In genomic region chr9:128902351-128903078, GRCh38 we compare ENCODE assay signal across 1 cellular context.
TF ChIP-seq lines count a peak whose summit lies in the region.

No MANE protein-coding gene starts in this region.

TF ChIP-seq in HEK293, 187 proteins besides CTCF, POLR2A, EP300 and RAD21 (continued from another document):
- TF ChIP-seq, protein P1, sequence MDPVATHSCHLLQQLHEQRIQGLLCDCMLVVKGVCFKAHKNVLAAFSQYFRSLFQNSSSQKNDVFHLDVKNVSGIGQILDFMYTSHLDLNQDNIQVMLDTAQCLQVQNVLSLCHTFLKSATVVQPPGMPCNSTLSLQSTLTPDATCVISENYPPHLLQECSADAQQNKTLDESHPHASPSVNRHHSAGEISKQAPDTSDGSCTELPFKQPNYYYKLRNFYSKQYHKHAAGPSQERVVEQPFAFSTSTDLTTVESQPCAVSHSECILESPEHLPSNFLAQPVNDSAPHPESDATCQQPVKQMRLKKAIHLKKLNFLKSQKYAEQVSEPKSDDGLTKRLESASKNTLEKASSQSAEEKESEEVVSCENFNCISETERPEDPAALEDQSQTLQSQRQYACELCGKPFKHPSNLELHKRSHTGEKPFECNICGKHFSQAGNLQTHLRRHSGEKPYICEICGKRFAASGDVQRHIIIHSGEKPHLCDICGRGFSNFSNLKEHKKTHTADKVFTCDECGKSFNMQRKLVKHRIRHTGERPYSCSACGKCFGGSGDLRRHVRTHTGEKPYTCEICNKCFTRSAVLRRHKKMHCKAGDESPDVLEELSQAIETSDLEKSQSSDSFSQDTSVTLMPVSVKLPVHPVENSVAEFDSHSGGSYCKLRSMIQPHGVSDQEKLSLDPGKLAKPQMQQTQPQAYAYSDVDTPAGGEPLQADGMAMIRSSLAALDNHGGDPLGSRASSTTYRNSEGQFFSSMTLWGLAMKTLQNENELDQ (tag by site-specific recombination; IDR thresholded peaks at IDR 0.05; ENCODE audit: low read depth), result no peak
- TF ChIP-seq, protein P2, sequence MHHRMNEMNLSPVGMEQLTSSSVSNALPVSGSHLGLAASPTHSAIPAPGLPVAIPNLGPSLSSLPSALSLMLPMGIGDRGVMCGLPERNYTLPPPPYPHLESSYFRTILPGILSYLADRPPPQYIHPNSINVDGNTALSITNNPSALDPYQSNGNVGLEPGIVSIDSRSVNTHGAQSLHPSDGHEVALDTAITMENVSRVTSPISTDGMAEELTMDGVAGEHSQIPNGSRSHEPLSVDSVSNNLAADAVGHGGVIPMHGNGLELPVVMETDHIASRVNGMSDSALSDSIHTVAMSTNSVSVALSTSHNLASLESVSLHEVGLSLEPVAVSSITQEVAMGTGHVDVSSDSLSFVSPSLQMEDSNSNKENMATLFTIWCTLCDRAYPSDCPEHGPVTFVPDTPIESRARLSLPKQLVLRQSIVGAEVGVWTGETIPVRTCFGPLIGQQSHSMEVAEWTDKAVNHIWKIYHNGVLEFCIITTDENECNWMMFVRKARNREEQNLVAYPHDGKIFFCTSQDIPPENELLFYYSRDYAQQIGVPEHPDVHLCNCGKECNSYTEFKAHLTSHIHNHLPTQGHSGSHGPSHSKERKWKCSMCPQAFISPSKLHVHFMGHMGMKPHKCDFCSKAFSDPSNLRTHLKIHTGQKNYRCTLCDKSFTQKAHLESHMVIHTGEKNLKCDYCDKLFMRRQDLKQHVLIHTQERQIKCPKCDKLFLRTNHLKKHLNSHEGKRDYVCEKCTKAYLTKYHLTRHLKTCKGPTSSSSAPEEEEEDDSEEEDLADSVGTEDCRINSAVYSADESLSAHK (tag by site-specific recombination; IDR thresholded peaks at IDR 0.05), result no peak
- TF ChIP-seq ZNF596 (tag by site-specific recombination; IDR thresholded peaks at IDR 0.05) (no peak), HIC1 (tag by site-specific recombination; IDR thresholded peaks at IDR 0.05) (no peak), MEIS1 (CRISPR knock-in tag; IDR thresholded peaks at IDR 0.05; ENCODE audit: borderline replicate concordance) (no peak), ZBTB10 (tag by site-specific recombination; IDR thresholded peaks at IDR 0.05) (no peak), GFI1B (tag by site-specific recombination; IDR thresholded peaks at IDR 0.05) (no peak)
